Comparison of ENCODE assay signal across 19 cellular contexts in the genomic region with DNA sequence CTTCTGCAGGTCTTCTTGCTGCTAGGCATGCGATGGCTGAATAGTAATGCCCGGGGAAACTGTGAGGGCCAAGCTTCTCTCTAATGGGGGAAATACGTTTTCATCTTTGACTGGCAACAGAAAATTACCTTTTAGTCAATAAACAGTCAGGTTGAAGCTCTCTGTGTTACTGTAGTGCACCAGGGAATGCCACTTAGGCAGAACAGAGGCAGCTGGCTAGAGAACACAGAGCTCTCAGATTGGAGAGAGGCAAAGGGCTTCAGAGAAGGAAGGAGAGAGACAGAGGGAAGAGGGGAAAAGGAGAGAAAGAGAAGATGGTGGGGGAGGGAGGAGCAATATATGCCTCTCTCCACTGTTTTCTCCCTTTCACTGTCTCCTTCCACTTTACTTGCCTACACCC. TPM values are rescaled to one million over a fixed set of nuclear protein-coding genes. Genes with fewer than 3 reads are reported as not detected.
DNase-seq lines count a peak whose midpoint lies in the region; ATAC-seq and TF ChIP-seq lines count a peak whose summit lies in the region.
"Had no signal": no experiment of that assay in that cellular context is flagged by ENCODE, and none has a peak within 500 bp of the region (broad histone marks: within the 10 kb centered on the region; RNA-seq: fewer than 3 reads in every experiment).

No MANE protein-coding gene starts in this region.

- no peak overlapping the region for H3K27ac Mint-ChIP-seq in T-helper 17 cell
- H3K27ac Mint-ChIP-seq in memory B cell = peak overlapping the region; percentile 6
- no peak overlapping the region for H3K27ac Mint-ChIP-seq in immature natural killer cell
- H3K27ac Mint-ChIP-seq: CD4-positive, alpha-beta memory T cell had no signal

- H3K4me3 ChIP-seq in upper lobe of left lung (no peak overlapping the region), heart right ventricle (no peak overlapping the region)

- no peaks in the 10 kb centered on the region for H3K36me3 Mint-ChIP-seq in T-helper 17 cell (ENCODE audit: low read depth)
- no peaks in the 10 kb centered on the region for H3K36me3 Mint-ChIP-seq in memory B cell
- no peaks in the 10 kb centered on the region for H3K36me3 Mint-ChIP-seq in immature natural killer cell
- H3K36me3 Mint-ChIP-seq: CD4-positive, alpha-beta memory T cell had no signal

- H3K27me3 Mint-ChIP-seq in T-helper 17 cell (peaks cover 5% of the 10 kb centered on the region), memory B cell (no peaks in the 10 kb centered on the region), immature natural killer cell (ENCODE audit: low read depth in 3 of 3) (peaks cover 0 to 2% (median 0%) of the 10 kb centered on the region in 3 donors)
- H3K27me3 Mint-ChIP-seq: CD4-positive, alpha-beta memory T cell had no signal

- no peak for ATAC-seq in T-helper 17 cell
- no peak for ATAC-seq in memory B cell (ENCODE audit: low read depth)
- ATAC-seq in upper lobe of left lung (ENCODE audit: low FRiP score in 2 of 2) = no peak
- no peak for ATAC-seq in heart right ventricle
- ATAC-seq: HCT116, PC-3 had no signal

- DNase-seq in NCI-H2227 (lab: John Stamatoyannopoulos, UW; ENCODE audit: unreplicated experiment) = peak; percentile 1
- DNase-seq in NCI-H2227 treated with DMSO at 0.1 percent for 48 hours (lab: John Stamatoyannopoulos, UW) = no peak
- no peak for DNase-seq in T-helper 17 cell
- DNase-seq in memory B cell (ENCODE audit: low spot score in 2 of 2) = no peak
- peak in 1 of 2 donors; percentile 51 for DNase-seq in upper lobe of left lung
- DNase-seq in immature natural killer cell = no peak
- DNase-seq in heart right ventricle = no peak
- no peak for DNase-seq in occipital lobe (lab: John Stamatoyannopoulos, UW)
- DNase-seq: CD4-positive, alpha-beta memory T cell; DMS53; EL; NCI-H1930; NCI-H510A treated with DMSO at 0.1 percent for 48 hours; NCI-H774; PC-3; RPMI8226; SHP77 treated with DMSO at 0.1 percent for 48 hours; SK-N-SH had no signal

- H3K9me3 Mint-ChIP-seq in memory B cell (no peaks in the 10 kb centered on the region), immature natural killer cell (no peaks in the 10 kb centered on the region)
- H3K9me3 Mint-ChIP-seq: CD4-positive, alpha-beta memory T cell had no signal

- peak overlapping the region; percentile 67 for H3K4me3 Mint-ChIP-seq in T-helper 17 cell
- no peak overlapping the region for H3K4me3 Mint-ChIP-seq in memory B cell
- H3K4me3 Mint-ChIP-seq in immature natural killer cell = no peak overlapping the region
- H3K4me3 Mint-ChIP-seq: CD4-positive, alpha-beta memory T cell had no signal

- H3K9me3 ChIP-seq in T-helper 17 cell (ENCODE audit: control insufficient read depth, low read length, poor library complexity, severe bottlenecking) = no peaks in the 10 kb centered on the region
- no peaks in the 10 kb centered on the region for H3K9me3 ChIP-seq in upper lobe of left lung
- no peaks in the 10 kb centered on the region for H3K9me3 ChIP-seq in heart right ventricle
- H3K9me3 ChIP-seq: SK-N-SH had no signal

- H3K4me1 Mint-ChIP-seq in T-helper 17 cell = peaks cover 14% of the 10 kb centered on the region
- H3K4me1 Mint-ChIP-seq in memory B cell = peaks cover 12% of the 10 kb centered on the region
- no peaks in the 10 kb centered on the region for H3K4me1 Mint-ChIP-seq in immature natural killer cell
- H3K4me1 Mint-ChIP-seq: CD4-positive, alpha-beta memory T cell had no signal

- H3K27me3 ChIP-seq in upper lobe of left lung (no peaks in the 10 kb centered on the region), heart right ventricle (no peaks in the 10 kb centered on the region)

- no peak for TF ChIP-seq POLR2A in upper lobe of left lung (IDR thresholded peaks at IDR 0.05)

- WGBS in upper lobe of left lung, 2 donors = 69 to 72% methylated on average over 3 of the region's 3 CpGs
- WGBS in heart right ventricle, 2 donors = 89 to 91% methylated on average over 3 of the region's 3 CpGs

- TF ChIP-seq CTCF in upper lobe of left lung (IDR thresholded peaks at IDR 0.05) (no peak), heart right ventricle (IDR thresholded peaks at IDR 0.05) (no peak)

- intact Hi-C loops in heart right ventricle (cut with DNase I) = loop anchor here in 1 of 10 donors (10.0 kb wide), 1 partner anchor 285 kb away; a partner anchor contains a TSS

- H3K36me3 ChIP-seq in upper lobe of left lung (no peaks in the 10 kb centered on the region), heart right ventricle (no peaks in the 10 kb centered on the region)

- H3K4me1 ChIP-seq in upper lobe of left lung = peaks cover 3 to 43% (median 17%) of the 10 kb centered on the region in 4 donors
- H3K4me1 ChIP-seq in heart right ventricle = no peaks in the 10 kb centered on the region

- no peak for TF ChIP-seq EP300 in upper lobe of left lung (IDR thresholded peaks at IDR 0.05)

- H3K27ac ChIP-seq in upper lobe of left lung = peak overlapping the region; percentile 20 to 63 (median 44)
- no peak overlapping the region for H3K27ac ChIP-seq in heart right ventricle

RNA-seq across cellular contexts. Expression of a gene that starts 6.7 kb away (rescaled TPM):
- total RNA-seq in T-helper 17 cell (under 1 TPM in 1 of 2 donors, not detected in 1; 0.63 TPM), upper lobe of left lung (100 to 1,000 TPM in 2 of 6 donors, 10 to 100 TPM in 4; 45.2 to 123 (median 73.5) TPM), heart right ventricle (under 1 TPM in 2 of 10 donors, not detected in 8; 0.15 to 0.42 TPM), occipital lobe (1.2 TPM)
- polyA plus RNA-seq in immature natural killer cell (1 to 10 TPM in 1 of 3 donors, not detected in 2; 1.1 TPM), heart right ventricle (under 1 TPM in 1 of 2 donors, not detected in 1; 0.13 TPM)

RNA-seq across cellular contexts. Expression of a gene that starts 17.7 kb away (rescaled TPM):
- 10 to 100 TPM; 11.3 to 14.4 TPM for total RNA-seq in T-helper 17 cell
- total RNA-seq in upper lobe of left lung = 10 to 100 TPM in 1 of 6 donors, 1 to 10 TPM in 5; 3.5 to 19.9 (median 8.4) TPM
- 10 to 100 TPM; 24.6 to 31.7 (median 27.4) TPM for polyA plus RNA-seq in immature natural killer cell
- total RNA-seq in heart right ventricle = 1 to 10 TPM; 1.8 to 4.7 (median 3.2) TPM
- polyA plus RNA-seq in heart right ventricle = 1 to 10 TPM; 1.9 to 3.0 TPM
- total RNA-seq in occipital lobe = 32.8 TPM

RNA-seq across cellular contexts. Expression of a gene that starts 44.8 kb away (rescaled TPM):
- 1,000 to 10,000 TPM; 1,068 to 1,135 TPM for total RNA-seq in T-helper 17 cell
- total RNA-seq in upper lobe of left lung = 100 to 1,000 TPM; 419 to 868 (median 611) TPM
- polyA plus RNA-seq in immature natural killer cell = 100 to 1,000 TPM; 662 to 819 (median 747) TPM
- 100 to 1,000 TPM; 476 to 727 (median 613) TPM for total RNA-seq in heart right ventricle
- 1,000 to 10,000 TPM; 1,105 to 1,249 TPM for polyA plus RNA-seq in heart right ventricle
- total RNA-seq in occipital lobe = 1,394 TPM

Comparison
In these comparisons a context has a peak if more than half of its experiments do, and no peak if none do; other contexts are left out.
1. H3K27ac ChIP-seq: peak in upper lobe of left lung (4 of 4); none in heart right ventricle (0 of 10).
2. RNA of a gene that starts 6.7 kb away (total RNA-seq): 45.2 to 123 TPM in upper lobe of left lung; 1.2 TPM in occipital lobe (single experiment), 0.63 TPM in T-helper 17 cell and 0.15 to 0.42 TPM in heart right ventricle; every median in the first group is over 10 times any median in the second.